18 cellular contexts compared by ENCODE assay signal in genomic region chr2:31251018-31251417, GRCh38. TPM values are rescaled to one million over a fixed set of nuclear protein-coding genes. Genes with fewer than 3 reads are reported as not detected.
DNase-seq lines count a peak whose midpoint lies in the region; ATAC-seq, FAIRE-seq and TF ChIP-seq lines count a peak whose summit lies in the region.
"Had no signal": no experiment of that assay in that cellular context is flagged by ENCODE, and none has a peak within 500 bp of the region (broad histone marks: within the 10 kb centered on the region; RNA-seq: fewer than 3 reads in every experiment).

No MANE protein-coding gene starts in this region.

- DNase-seq in H9 (no peak), activated B cell treated with CpG ODN at 0.5 μM for 24 hours (no peak), HepG2 (ENCODE audit: low spot score) (no peak), gastrocnemius medialis (no peak), germinal center (ENCODE audit: low spot score) (no peak)
- DNase-seq: CD8-positive, alpha-beta T cell; DMS79; GM23248; Kasumi-1; MM.1S; NCI-H1105; NCI-H1694; NCI-H510A treated with DMSO at 0.1 percent for 48 hours; NCI-H82; Peyer's patch; SHP77 had no signal

- H3K79me2 ChIP-seq in H9 (ENCODE audit: insufficient read depth, low read length) (no peaks in the 10 kb centered on the region), HepG2 (ENCODE audit: insufficient read depth, low read length) (no peaks in the 10 kb centered on the region)

- no peak overlapping the region for H3K4me2 ChIP-seq in H9 (ENCODE audit: insufficient read depth, insufficient read length, low read length)
- H3K4me2 ChIP-seq in HepG2 (ENCODE audit: low read depth, low read length): no peak overlapping the region

- TF ChIP-seq POLR2A in HepG2 (IDR thresholded peaks at IDR 0.05; ENCODE audit: insufficient read depth in 1 of 2, low read depth in 2 of 2, low read length in 2 of 2): no peak
- TF ChIP-seq POLR2A in gastrocnemius medialis (IDR thresholded peaks at IDR 0.05): no peak

- no peak overlapping the region for H4K91ac ChIP-seq in H9 (ENCODE audit: insufficient read length, low read depth, low read length)

- no peak overlapping the region for H4K5ac ChIP-seq in H9 (ENCODE audit: insufficient read length, low read depth, low read length)

- H2BK5ac ChIP-seq in H9 (ENCODE audit: insufficient read length, low read length): no peak overlapping the region

- no peak for TF ChIP-seq EP300 in HepG2 (IDR thresholded peaks at IDR 0.05; ENCODE audit: low read depth in 2 of 2, low read length in 2 of 2)
- TF ChIP-seq EP300 in HepG2 (CRISPR knock-in tag; IDR thresholded peaks at IDR 0.05; ENCODE audit: borderline replicate concordance): no peak

- H3K36me3 Mint-ChIP-seq in H9 (ENCODE audit: insufficient read depth in 1 of 3, low read depth in 3 of 3): peaks cover 2 to 14% (median 3%) of the 10 kb centered on the region in 3 experiments; a peak in 4 of 7 replicates
- H3K36me3 Mint-ChIP-seq in activated B cell treated with CpG ODN at 0.5 μM for 24 hours (ENCODE audit: low read depth): peaks cover 46% of the 10 kb centered on the region

- H3K4me3 ChIP-seq in HepG2 (replicated peaks in 1 of 3; ENCODE audit: insufficient read depth in 1 of 3, low read depth in 2 of 3, low read length in 3 of 3) (no peak overlapping the region), gastrocnemius medialis (no peak overlapping the region)
- H3K4me3 ChIP-seq: GM23248, Peyer's patch had no signal

- H2BK120ac ChIP-seq in H9 (ENCODE audit: low read depth, low read length, poor library complexity, severe bottlenecking): no peak overlapping the region

- H2BK12ac ChIP-seq in H9 (ENCODE audit: insufficient read length, low read depth, low read length): no peak overlapping the region

- H3K36me3 ChIP-seq in HepG2 (replicated peaks in 1 of 2; ENCODE audit: control insufficient read depth in 1 of 2, insufficient read depth in 2 of 2, low read length in 2 of 2): no peaks in the 10 kb centered on the region
- no peaks in the 10 kb centered on the region for H3K36me3 ChIP-seq in gastrocnemius medialis
- H3K36me3 ChIP-seq: Peyer's patch had no signal

- no peaks in the 10 kb centered on the region; the same call in 1 of the 2 replicates for H3K27me3 Mint-ChIP-seq in H9 (ENCODE audit: low read depth)
- H3K27me3 Mint-ChIP-seq in activated B cell treated with CpG ODN at 0.5 μM for 24 hours: no peaks in the 10 kb centered on the region

- H3K56ac ChIP-seq in H9 (ENCODE audit: insufficient read length, low read depth, low read length): no peak overlapping the region

- no peak overlapping the region for H2AK5ac ChIP-seq in H9 (ENCODE audit: insufficient read length, low read length)

- FAIRE-seq in HepG2 (lab: Jason Lieb, UNC): no peak

- no peak overlapping the region for H2BK20ac ChIP-seq in H9 (ENCODE audit: low read depth, low read length, poor library complexity, severe bottlenecking)

- in situ Hi-C loops in HepG2 (cut with HindIII; ENCODE audit: extremely low pct_ligation_motif_present, low pct_unique_long_range_greater_than_20kb) (no loop called here), gastrocnemius medialis (cut with MboI; ENCODE audit: low sequenced_read_pairs in 4 of 4) (no loop called here)

- TF ChIP-seq CTCF in H9 (conservative IDR thresholded peaks at IDR 0.05) (no peak), activated B cell treated with CpG ODN at 0.5 μM for 24 hours (IDR thresholded peaks at IDR 0.05) (no peak), HepG2 (CRISPR knock-in tag; IDR thresholded peaks at IDR 0.05) (no peak), gastrocnemius medialis (IDR thresholded peaks at IDR 0.05 in 4 of 5, conservative IDR thresholded peaks at IDR 0.05 in 1 of 5) (no peak)

- no CpG with 5 or more reads among the region's 3 CpGs for WGBS in H9 (ENCODE audit: extremely low coverage, insufficient read length, low lambda C conversion rate)
- WGBS in HepG2 (ENCODE audit: low lambda C conversion rate): 7% methylated on average over 3 of the region's 3 CpGs

- H3K79me1 ChIP-seq in H9 (ENCODE audit: insufficient read depth, low read depth, low read length, poor library complexity, severe bottlenecking): no peaks in the 10 kb centered on the region

- H3K9me3 Mint-ChIP-seq in H9 (no peaks in the 10 kb centered on the region), activated B cell treated with CpG ODN at 0.5 μM for 24 hours (no peaks in the 10 kb centered on the region)
- H3K9me3 Mint-ChIP-seq: CD8-positive, alpha-beta T cell had no signal

- H2AFZ ChIP-seq in H9 (ENCODE audit: low read length): no peak overlapping the region
- no peak overlapping the region for H2AFZ ChIP-seq in HepG2 (ENCODE audit: low read length)
- H2AFZ ChIP-seq: GM23248 had no signal

- no peak overlapping the region for H3K4ac ChIP-seq in H9 (ENCODE audit: low read depth, low read length)

- no peaks in the 10 kb centered on the region for H3K4me1 ChIP-seq in H9 (ENCODE audit: insufficient read depth, low read length)
- H3K4me1 ChIP-seq in HepG2 (ENCODE audit: insufficient read depth, low read length): no peaks in the 10 kb centered on the region
- peaks cover 0 to 7% of the 10 kb centered on the region in 2 donors for H3K4me1 ChIP-seq in gastrocnemius medialis

- H4K20me1 ChIP-seq in H9 (ENCODE audit: control insufficient read depth, insufficient read depth, insufficient read length) (no peaks in the 10 kb centered on the region), HepG2 (ENCODE audit: insufficient read depth, low read length) (no peaks in the 10 kb centered on the region)

- ATAC-seq in activated B cell treated with CpG ODN at 0.5 μM for 24 hours (ENCODE audit: low read depth) (no peak), HepG2 (peak; percentile 16), gastrocnemius medialis (peak; percentile 24 to 47), HG03139 (IDR thresholded peaks at IDR 0.05; ENCODE audit: unreplicated experiment) (no peak), HG02759 (IDR thresholded peaks at IDR 0.05; ENCODE audit: unreplicated experiment) (no peak)
- ATAC-seq: CD8-positive, alpha-beta T cell had no signal

- no peak overlapping the region for H3K4me3 Mint-ChIP-seq in H9
- no peak overlapping the region for H3K4me3 Mint-ChIP-seq in activated B cell treated with CpG ODN at 0.5 μM for 24 hours
- H3K4me3 Mint-ChIP-seq: CD8-positive, alpha-beta T cell had no signal

- no peak overlapping the region for H3K23ac ChIP-seq in H9 (ENCODE audit: insufficient read length, low read depth, low read length)

- POLR2A ChIA-PET in activated B cell treated with CpG ODN at 0.5 μM for 24 hours (lab: Charles Lee): interaction anchor here (1.7 to 4.1 kb wide), 4 partner anchors 9 to 37 kb away, joined by 4 to 27 read pairs (median 6); partner anchors contain the start of gene EHD3
- POLR2A ChIA-PET in HepG2 (lab: Yijun Ruan, JAX): no interaction called here

- H3K9ac ChIP-seq in H9 (ENCODE audit: extremely low read depth, insufficient read length, low read length) (no peak overlapping the region), HepG2 (ENCODE audit: insufficient read depth, low read depth, low read length) (no peak overlapping the region)
- H3K9ac ChIP-seq: GM23248 had no signal

- H3K4me1 Mint-ChIP-seq in H9: peaks cover 8 to 22% of the 10 kb centered on the region in 2 experiments
- H3K4me1 Mint-ChIP-seq in activated B cell treated with CpG ODN at 0.5 μM for 24 hours: peaks cover 71% of the 10 kb centered on the region

- no peak overlapping the region for H3K14ac ChIP-seq in H9 (ENCODE audit: insufficient read depth, low read length)

- no peaks in the 10 kb centered on the region for H3K23me2 ChIP-seq in H9 (ENCODE audit: insufficient read length, low read depth, low read length, poor library complexity, severe bottlenecking)

- H3K18ac ChIP-seq in H9 (ENCODE audit: insufficient read length, low read depth, low read length): no peak overlapping the region

- H3K9me3 ChIP-seq in H9 (ENCODE audit: control insufficient read depth, low read depth, low read length): no peaks in the 10 kb centered on the region
- H3K9me3 ChIP-seq in HepG2 (ENCODE audit: low read length): no peaks in the 10 kb centered on the region
- H3K9me3 ChIP-seq in gastrocnemius medialis: no peaks in the 10 kb centered on the region
- H3K9me3 ChIP-seq: Peyer's patch had no signal

- H3T11ph ChIP-seq in H9 (ENCODE audit: low read length): no peak overlapping the region

- no TSS peak for BruUV-seq in HepG2 (replicated peaks; lab: Mats Ljungman, UMichigan)

- TF ChIP-seq RAD21 in HepG2 (CRISPR knock-in tag; IDR thresholded peaks at IDR 0.05): no peak

- H4K8ac ChIP-seq in H9 (replicated peaks; ENCODE audit: insufficient read length, low read depth, low read length): no peak overlapping the region

- no peak overlapping the region for H2BK15ac ChIP-seq in H9 (ENCODE audit: low read depth, low read length)

- H3K27ac Mint-ChIP-seq in H9 (peak overlapping the region in 2 of 3 experiments; percentile 49 to 67; a peak in 3 of 7 replicates), activated B cell treated with CpG ODN at 0.5 μM for 24 hours (peak overlapping the region; percentile 84)
- H3K27ac Mint-ChIP-seq: CD8-positive, alpha-beta T cell had no signal

- H3K27ac ChIP-seq in H9 (ENCODE audit: insufficient read length, low read depth, low read length) (no peak overlapping the region), HepG2 (ENCODE audit: extremely low read length, insufficient read depth, low read length) (no peak overlapping the region), gastrocnemius medialis (peak overlapping the region in 1 of 4 donors; percentile 28)
- H3K27ac ChIP-seq: GM23248, Peyer's patch had no signal

- CTCF ChIA-PET in activated B cell treated with CpG ODN at 0.5 μM for 24 hours (lab: Charles Lee): no interaction called here
- CTCF ChIA-PET in HepG2 (lab: Yijun Ruan, JAX; ENCODE audit: low intra/inter-chr PET ratio, low total read pairs): no interaction called here

- intact Hi-C loops in activated B cell treated with CpG ODN at 0.5 μM for 24 hours (cut with micrococcal nuclease): no loop called here
- intact Hi-C loops in HepG2 (cut with micrococcal nuclease; ENCODE audit: unreplicated experiment): no loop called here
- intact Hi-C loops in gastrocnemius medialis (cut with DNase I; ENCODE audit: low total_unique reads): no loop called here

- no peaks in the 10 kb centered on the region for H3K27me3 ChIP-seq in H9 (ENCODE audit: insufficient read depth, low read length)
- peaks cover 2 to 19% of the 10 kb centered on the region in 2 experiments; a peak in 3 of 5 replicates for H3K27me3 ChIP-seq in HepG2 (ENCODE audit: control insufficient read depth in 1 of 2, insufficient read depth in 2 of 2, low read length in 2 of 2)
- H3K27me3 ChIP-seq in gastrocnemius medialis: no peaks in the 10 kb centered on the region
- H3K27me3 ChIP-seq: Peyer's patch had no signal

RNA-seq across cellular contexts. Expression of gene EHD3, which starts 17.1 kb away (rescaled TPM):
- total RNA-seq in H9 (2021) (8.3 TPM in 2 replicates), activated B cell treated with CpG ODN at 0.5 μM for 24 hours (38.1 and 40.3 TPM in 2 replicates), HepG2 (2016; rRNA removed; fragmentation: Illumina TruSeq; extraction: Trizol) (0.69 and 0.70 TPM in 2 replicates), gastrocnemius medialis (1 to 10 TPM; 1.5 to 3.1 (median 2.1) TPM)
- 0.09 and 0.20 TPM in 2 replicates for total RNA-seq in HepG2 (2016; cell fraction: cytosol; rRNA removed; fragmentation: Illumina TruSeq; extraction: Trizol; ENCODE audit: low read depth)
- total RNA-seq in HepG2 (2016; cell fraction: insoluble cytoplasmic fraction; rRNA removed; fragmentation: Illumina TruSeq; extraction: Trizol): 0.58 and 0.71 TPM in 2 replicates
- total RNA-seq in HepG2 (2016; cell fraction: membrane; rRNA removed; fragmentation: Illumina TruSeq; extraction: Trizol): 0.37 and 0.52 TPM in 2 replicates
- 0.40 and 0.47 TPM in 2 replicates for total RNA-seq in HepG2 (2016; cell fraction: nucleus; rRNA removed; fragmentation: Illumina TruSeq; extraction: Trizol)
- polyA plus RNA-seq in HepG2 (2011; rRNA removed): 0.20 and 0.27 TPM in 2 replicates
- polyA plus RNA-seq in HepG2 (2011; cell fraction: cytosol; rRNA removed): 0.23 and 0.31 TPM in 2 replicates
- 0.18 and 0.23 TPM in 2 replicates for polyA plus RNA-seq in HepG2 (2011; cell fraction: nucleus; rRNA removed)
- polyA plus RNA-seq in HepG2 (2012): 0.13 and 0.23 TPM in 2 replicates
- polyA plus RNA-seq in HepG2 (2016; cell fraction: cytosol; fragmentation: Illumina TruSeq; extraction: Trizol; ENCODE audit: low read depth): 0.08 and 0.10 TPM in 2 replicates
- 0.62 and 0.74 TPM in 2 replicates for polyA plus RNA-seq in HepG2 (2016; cell fraction: insoluble cytoplasmic fraction; fragmentation: Illumina TruSeq; extraction: Trizol; ENCODE audit: low read depth)
- 0.17 and 0.27 TPM in 2 replicates for polyA plus RNA-seq in HepG2 (2016; cell fraction: membrane; fragmentation: Illumina TruSeq; extraction: Trizol; ENCODE audit: low read depth)
- 0.48 and 0.56 TPM in 2 replicates for polyA plus RNA-seq in HepG2 (2016; cell fraction: nucleus; fragmentation: Illumina TruSeq; extraction: Trizol; ENCODE audit: insufficient read depth, low read depth)
- polyA minus RNA-seq in HepG2 (2011; rRNA and poly(A)+ RNA removed; ENCODE audit: low replicate concordance): 0.05 and 0.70 TPM in 2 replicates
- polyA minus RNA-seq in HepG2 (2011; cell fraction: cytosol; rRNA and poly(A)+ RNA removed): 0.30 TPM in 1 of 2 replicates, not detected in the other
- polyA minus RNA-seq in HepG2 (2011; cell fraction: nucleus; rRNA and poly(A)+ RNA removed): 0.26 and 0.50 TPM in 2 replicates

RNA-seq across cellular contexts. Expression of gene CAPN14, which starts 33.7 kb away (rescaled TPM):
- total RNA-seq in H9 (2021): 0.07 and 0.09 TPM in 2 replicates
- total RNA-seq in activated B cell treated with CpG ODN at 0.5 μM for 24 hours: 2.4 and 3.3 TPM in 2 replicates
- total RNA-seq in HepG2 (2016; rRNA removed; fragmentation: Illumina TruSeq; extraction: Trizol): not detected in 2 replicates
- total RNA-seq in HepG2 (2016; cell fraction: cytosol; rRNA removed; fragmentation: Illumina TruSeq; extraction: Trizol; ENCODE audit: low read depth): not detected in 2 replicates
- total RNA-seq in HepG2 (2016; cell fraction: insoluble cytoplasmic fraction; rRNA removed; fragmentation: Illumina TruSeq; extraction: Trizol): not detected in 2 replicates
- total RNA-seq in HepG2 (2016; cell fraction: membrane; rRNA removed; fragmentation: Illumina TruSeq; extraction: Trizol): not detected in 2 replicates
- not detected in 2 replicates for total RNA-seq in HepG2 (2016; cell fraction: nucleus; rRNA removed; fragmentation: Illumina TruSeq; extraction: Trizol)
- not detected in 2 replicates for polyA plus RNA-seq in HepG2 (2011; rRNA removed)
- polyA plus RNA-seq in HepG2 (2011; cell fraction: cytosol; rRNA removed): not detected in 2 replicates
- not detected in 2 replicates for polyA plus RNA-seq in HepG2 (2011; cell fraction: nucleus; rRNA removed)
- polyA plus RNA-seq in HepG2 (2012): not detected in 2 replicates
- polyA plus RNA-seq in HepG2 (2016; cell fraction: cytosol; fragmentation: Illumina TruSeq; extraction: Trizol; ENCODE audit: low read depth): not detected in 2 replicates
- not detected in 2 replicates for polyA plus RNA-seq in HepG2 (2016; cell fraction: insoluble cytoplasmic fraction; fragmentation: Illumina TruSeq; extraction: Trizol; ENCODE audit: low read depth)
- not detected in 2 replicates for polyA plus RNA-seq in HepG2 (2016; cell fraction: membrane; fragmentation: Illumina TruSeq; extraction: Trizol; ENCODE audit: low read depth)
- not detected in 2 replicates for polyA plus RNA-seq in HepG2 (2016; cell fraction: nucleus; fragmentation: Illumina TruSeq; extraction: Trizol; ENCODE audit: insufficient read depth, low read depth)
- polyA minus RNA-seq in HepG2 (2011; rRNA and poly(A)+ RNA removed; ENCODE audit: low replicate concordance): not detected in 2 replicates
- not detected in 2 replicates for polyA minus RNA-seq in HepG2 (2011; cell fraction: cytosol; rRNA and poly(A)+ RNA removed)
- polyA minus RNA-seq in HepG2 (2011; cell fraction: nucleus; rRNA and poly(A)+ RNA removed): not detected in 2 replicates
- not detected for total RNA-seq in gastrocnemius medialis
- polyA plus RNA-seq: GM23248 had no signal

Comparison
In these comparisons a context has a peak if more than half of its experiments do, and no peak if none do; other contexts are left out.
1. ATAC-seq: peak in HepG2 (single experiment) and gastrocnemius medialis (2 of 2); none in activated B cell treated with CpG ODN at 0.5 μM for 24 hours (single experiment), HG03139 (single experiment) and HG02759 (single experiment).